In genomic region chr21:33071878-33072306, GRCh38 we compare ENCODE assay signal across 9 cellular contexts. TPM values are rescaled to one million over a fixed set of nuclear protein-coding genes. Genes with fewer than 3 reads are reported as not detected.
DNase-seq lines count a peak whose midpoint lies in the region; ATAC-seq and TF ChIP-seq lines count a peak whose summit lies in the region.
"Had no signal": no experiment of that assay in that cellular context is flagged by ENCODE, and none has a peak within 500 bp of the region (broad histone marks: within the 10 kb centered on the region; RNA-seq: fewer than 3 reads in every experiment).

No MANE protein-coding gene starts in this region.

- peaks cover 8% of the 10 kb centered on the region for H3K4me1 Mint-ChIP-seq in progenitor cell of endocrine pancreas (ENCODE audit: low read depth)

- H3K27me3 Mint-ChIP-seq in progenitor cell of endocrine pancreas: peaks cover 83% of the 10 kb centered on the region

- intact Hi-C loops in esophagus squamous epithelium (cut with DNase I) (no loop called here), posterior vena cava (cut with DNase I) (no loop called here)

- no peaks in the 10 kb centered on the region for H3K36me3 Mint-ChIP-seq in progenitor cell of endocrine pancreas (ENCODE audit: insufficient read depth)

- H3K4me3 Mint-ChIP-seq in progenitor cell of endocrine pancreas (ENCODE audit: low read depth): peak overlapping the region; percentile 54

- H3K9me3 ChIP-seq in ES-I3 (ENCODE audit: control insufficient read depth, insufficient read depth, low read length) (no peaks in the 10 kb centered on the region), SJCRH30 (replicated peaks) (peaks cover 5% of the 10 kb centered on the region), esophagus squamous epithelium (peaks cover 0 to 6% (median 0%) of the 10 kb centered on the region in 3 donors)

- H3K27ac Mint-ChIP-seq in progenitor cell of endocrine pancreas: peak overlapping the region; percentile 3

- H3K27ac ChIP-seq in SJCRH30: no peak overlapping the region
- no peak overlapping the region for H3K27ac ChIP-seq in esophagus squamous epithelium
- H3K27ac ChIP-seq: epithelial cell of prostate had no signal

- TF ChIP-seq POLR2A in esophagus squamous epithelium (IDR thresholded peaks at IDR 0.05): no peak

- no peak for ATAC-seq in HG02763 (IDR thresholded peaks at IDR 0.05; ENCODE audit: unreplicated experiment)
- no peak for ATAC-seq in HG03571 (IDR thresholded peaks at IDR 0.05; ENCODE audit: unreplicated experiment)

- H3K36me3 ChIP-seq in ES-I3 (ENCODE audit: insufficient read depth, low read length) (no peaks in the 10 kb centered on the region), SJCRH30 (no peaks in the 10 kb centered on the region), esophagus squamous epithelium (no peaks in the 10 kb centered on the region)

- TF ChIP-seq CTCF in esophagus squamous epithelium (IDR thresholded peaks at IDR 0.05) (no peak), progenitor cell of endocrine pancreas (IDR thresholded peaks at IDR 0.05; ENCODE audit: unreplicated experiment) (no peak)

- H3K4me1 ChIP-seq in ES-I3 (ENCODE audit: insufficient read depth, low read length): peaks cover 18% of the 10 kb centered on the region
- H3K4me1 ChIP-seq in SJCRH30: peaks cover 22% of the 10 kb centered on the region
- H3K4me1 ChIP-seq in esophagus squamous epithelium: peaks cover 16 to 49% (median 22%) of the 10 kb centered on the region in 3 donors

- 12 to 16% methylated on average over 28 to 33 of the region's 33 CpGs for WGBS in esophagus squamous epithelium, 2 donors

- no peaks in the 10 kb centered on the region for H3K9me3 Mint-ChIP-seq in progenitor cell of endocrine pancreas (ENCODE audit: low read depth)

- no peaks in the 10 kb centered on the region for H3K27me3 ChIP-seq in SJCRH30
- H3K27me3 ChIP-seq in esophagus squamous epithelium: peaks cover 23 to 100% (median 31%) of the 10 kb centered on the region in 4 donors

- H3K9ac ChIP-seq in ES-I3 (ENCODE audit: low read depth, low read length): peak overlapping the region; percentile 51; the same call in 1 of the 2 replicates

- peak overlapping the region; percentile 56 for H3K4me3 ChIP-seq in SJCRH30
- peak overlapping the region in 3 of 4 donors; percentile 28 to 60 (median 43) for H3K4me3 ChIP-seq in esophagus squamous epithelium

- no peak for DNase-seq in SJCRH30
- DNase-seq in esophagus squamous epithelium (lab: John Stamatoyannopoulos, UW): no peak
- DNase-seq in progenitor cell of endocrine pancreas (ENCODE audit: low spot score, unreplicated experiment): no peak
- no peak for DNase-seq in 8988T
- DNase-seq in posterior vena cava (ENCODE audit: low spot score): no peak

RNA-seq across cellular contexts. Expression of gene OLIG1, which starts 2.0 kb away (rescaled TPM):
- 2.9 and 3.3 TPM in 2 replicates for total RNA-seq in SJCRH30 (2014; rRNA removed; shearing (Covaris generic))
- total RNA-seq in esophagus squamous epithelium (not detected), progenitor cell of endocrine pancreas (0.13 and 0.38 TPM in 2 replicates), posterior vena cava (not detected)

RNA-seq across cellular contexts. Expression of gene OLIG2, which starts 46.2 kb away (rescaled TPM):
- total RNA-seq in SJCRH30 (2014; rRNA removed; shearing (Covaris generic)): 15.9 and 17.2 TPM in 2 replicates
- total RNA-seq in esophagus squamous epithelium (not detected), progenitor cell of endocrine pancreas (0.72 and 1.4 TPM in 2 replicates), posterior vena cava (not detected)
